In the genomic region with DNA sequence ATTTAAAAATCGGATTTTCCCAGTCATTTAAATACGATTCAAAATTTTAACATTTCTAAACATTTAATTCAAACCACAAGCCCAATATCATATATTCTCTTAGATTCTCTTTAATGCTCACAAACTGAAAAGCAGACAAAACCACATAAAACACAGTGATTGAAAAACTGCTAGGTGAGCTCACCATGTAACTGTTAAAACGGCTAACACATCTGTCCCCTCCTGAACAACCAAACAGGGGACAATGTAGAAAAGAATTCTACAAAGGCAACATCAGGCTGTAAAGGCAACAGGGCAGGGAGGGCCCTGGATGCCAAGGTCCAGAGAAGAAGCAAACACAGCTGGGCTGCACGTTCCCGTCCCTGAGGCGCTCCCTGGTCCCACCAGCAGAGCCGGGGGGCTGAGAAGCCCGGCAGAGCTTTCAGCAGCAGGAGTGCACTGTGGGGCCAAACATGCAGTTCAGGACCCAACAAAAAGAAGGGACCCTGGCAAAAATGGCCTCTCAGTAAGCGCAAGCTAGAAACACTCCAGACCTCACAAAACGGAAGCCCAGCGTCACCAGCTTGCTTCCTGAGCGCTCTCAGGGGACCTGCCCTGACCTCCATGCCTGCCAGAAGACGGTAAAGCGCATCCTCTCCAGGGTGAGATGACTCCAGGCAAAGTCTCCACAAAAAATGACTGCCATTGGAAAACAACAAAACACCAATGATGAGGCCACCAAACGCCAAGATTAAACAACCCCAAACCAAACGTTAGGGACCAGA, we compare ENCODE assay signal across 19 cellular contexts. TPM values are rescaled to one million over a fixed set of nuclear protein-coding genes. Genes with fewer than 3 reads are reported as not detected.
DNase-seq lines count a peak whose midpoint lies in the region; ATAC-seq, FAIRE-seq and TF ChIP-seq lines count a peak whose summit lies in the region.
"Had no signal": no experiment of that assay in that cellular context is flagged by ENCODE, and none has a peak within 500 bp of the region (broad histone marks: within the 10 kb centered on the region; RNA-seq: fewer than 3 reads in every experiment).

No MANE protein-coding gene starts in this region.

- H3K79me2 ChIP-seq in HepG2 (ENCODE audit: insufficient read depth, low read length) = no peaks in the 10 kb centered on the region

- no peak for TF ChIP-seq EP300 in HepG2 (IDR thresholded peaks at IDR 0.05; ENCODE audit: low read depth in 2 of 2, low read length in 2 of 2)
- TF ChIP-seq EP300 in HepG2 (CRISPR knock-in tag; IDR thresholded peaks at IDR 0.05; ENCODE audit: borderline replicate concordance) = no peak

- H3K27ac ChIP-seq in HepG2 (ENCODE audit: extremely low read length, insufficient read depth, low read length) = no peak overlapping the region
- no peak overlapping the region for H3K27ac ChIP-seq in right lobe of liver
- H3K27ac ChIP-seq: 22Rv1, A549, C4-2B had no signal

- no peak for TF ChIP-seq CTCF in HepG2 (CRISPR knock-in tag; IDR thresholded peaks at IDR 0.05)
- TF ChIP-seq CTCF in right lobe of liver (IDR thresholded peaks at IDR 0.05) = no peak

- in situ Hi-C loops in HepG2 (cut with HindIII; ENCODE audit: extremely low pct_ligation_motif_present, low pct_unique_long_range_greater_than_20kb) = no loop called here

- WGBS in HepG2 (ENCODE audit: low lambda C conversion rate) = 96% methylated on average over 16 of the region's 16 CpGs
- WGBS in right lobe of liver (ENCODE audit: insufficient coverage, low coverage, low lambda C conversion rate, missing lambda C conversion rate) = 95% methylated on average over 10 of the region's 16 CpGs

- no peak overlapping the region for H3K4me3 Mint-ChIP-seq in central memory CD8-positive, alpha-beta T cell
- H3K4me3 Mint-ChIP-seq in activated naive CD4-positive, alpha-beta T cell treated with anti-CD3 and anti-CD28 coated beads, Interleukin-2, amount 10 ng/mL, durations not matched to agents 7 days and 5 days = no peak overlapping the region
- H3K4me3 Mint-ChIP-seq: CD4-positive, alpha-beta T cell; H9 had no signal

- DNase-seq in HepG2 (ENCODE audit: low spot score) (no peak), right lobe of liver (no peak)
- DNase-seq in Jurkat, Clone E6-1 (ENCODE audit: low read depth, low spot score) = peak; percentile 86
- no peak for DNase-seq in central memory CD8-positive, alpha-beta T cell (ENCODE audit: low spot score in 2 of 2)
- no peak for DNase-seq in central memory CD4-positive, alpha-beta T cell
- DNase-seq in activated naive CD4-positive, alpha-beta T cell treated with Interleukin-2 at 50 U/mL for 16 hours = no peak
- DNase-seq in activated naive CD4-positive, alpha-beta T cell treated with anti-CD3 and anti-CD28 coated beads, Interleukin-2, amount 10 ng/mL, durations not matched to agents 7 days and 5 days = no peak
- DNase-seq: Caco-2; CD4-positive, alpha-beta T cell; GDM1; H9 had no signal

- TF ChIP-seq RAD21 in HepG2 (CRISPR knock-in tag; IDR thresholded peaks at IDR 0.05) = no peak

- H4K20me1 ChIP-seq in HepG2 (ENCODE audit: insufficient read depth, low read length) = no peaks in the 10 kb centered on the region

- H3K4me1 Mint-ChIP-seq in central memory CD8-positive, alpha-beta T cell = peaks cover 13% of the 10 kb centered on the region
- no peaks in the 10 kb centered on the region for H3K4me1 Mint-ChIP-seq in activated naive CD4-positive, alpha-beta T cell treated with anti-CD3 and anti-CD28 coated beads, Interleukin-2, amount 10 ng/mL, durations not matched to agents 7 days and 5 days

- BruUV-seq in HepG2 (replicated peaks; lab: Mats Ljungman, UMichigan) = no TSS peak

- ATAC-seq in HepG2 (no peak), right lobe of liver (no peak), GM19452 (IDR thresholded peaks at IDR 0.05; ENCODE audit: unreplicated experiment) (no peak)
- no peak for ATAC-seq in central memory CD8-positive, alpha-beta T cell (replicated peaks; ENCODE audit: extremely low read depth, poor library complexity, severe bottlenecking)
- ATAC-seq: A549 had no signal

- peaks cover 42% of the 10 kb centered on the region for H3K36me3 Mint-ChIP-seq in central memory CD8-positive, alpha-beta T cell (ENCODE audit: insufficient read depth)
- H3K36me3 Mint-ChIP-seq in activated naive CD4-positive, alpha-beta T cell treated with anti-CD3 and anti-CD28 coated beads, Interleukin-2, amount 10 ng/mL, durations not matched to agents 7 days and 5 days = peaks cover 47% of the 10 kb centered on the region

- no peak overlapping the region for H3K4me3 ChIP-seq in HepG2 (replicated peaks in 1 of 3; ENCODE audit: insufficient read depth in 1 of 3, low read depth in 2 of 3, low read length in 3 of 3)
- no peak overlapping the region for H3K4me3 ChIP-seq in right lobe of liver
- H3K4me3 ChIP-seq in Jurkat, Clone E6-1 (ENCODE audit: low read length) = peak overlapping the region; percentile 20
- H3K4me3 ChIP-seq: A549 had no signal

- H3K27me3 ChIP-seq in HepG2 (ENCODE audit: control insufficient read depth in 1 of 2, insufficient read depth in 2 of 2, low read length in 2 of 2) = no peaks in the 10 kb centered on the region
- no peaks in the 10 kb centered on the region for H3K27me3 ChIP-seq in right lobe of liver

- no peak overlapping the region for H3K4me2 ChIP-seq in HepG2 (ENCODE audit: low read depth, low read length)
- H3K4me2 ChIP-seq: A549 had no signal

- no peaks in the 10 kb centered on the region for H3K27me3 Mint-ChIP-seq in central memory CD8-positive, alpha-beta T cell
- no peaks in the 10 kb centered on the region for H3K27me3 Mint-ChIP-seq in activated naive CD4-positive, alpha-beta T cell treated with anti-CD3 and anti-CD28 coated beads, Interleukin-2, amount 10 ng/mL, durations not matched to agents 7 days and 5 days
- H3K27me3 Mint-ChIP-seq: CD4-positive, alpha-beta T cell had no signal

- FAIRE-seq in HepG2 (lab: Jason Lieb, UNC) = no peak
- FAIRE-seq: A549, D721Med, H1, HTR-8/SVneo had no signal

- H3K4me1 ChIP-seq in HepG2 (ENCODE audit: insufficient read depth, low read length) (no peaks in the 10 kb centered on the region), right lobe of liver (no peaks in the 10 kb centered on the region)
- H3K4me1 ChIP-seq: A549, Caco-2 had no signal

- H3K9me3 Mint-ChIP-seq in central memory CD8-positive, alpha-beta T cell = peaks cover 6% of the 10 kb centered on the region
- peaks cover 4% of the 10 kb centered on the region for H3K9me3 Mint-ChIP-seq in activated naive CD4-positive, alpha-beta T cell treated with anti-CD3 and anti-CD28 coated beads, Interleukin-2, amount 10 ng/mL, durations not matched to agents 7 days and 5 days

- CTCF ChIA-PET in HepG2 (lab: Yijun Ruan, JAX; ENCODE audit: low intra/inter-chr PET ratio, low total read pairs) = no interaction called here
- CTCF ChIA-PET in activated naive CD4-positive, alpha-beta T cell treated with anti-CD3 and anti-CD28 coated beads, Interleukin-2, amount 10 ng/mL, durations not matched to agents 7 days and 5 days (lab: Charles Lee) = interaction anchor here (0.6 kb wide), 1 partner anchor 420 kb away, joined by 3 read pairs; no protein-coding TSS in a partner anchor

- no peak for TF ChIP-seq POLR2A in HepG2 (IDR thresholded peaks at IDR 0.05; ENCODE audit: insufficient read depth in 1 of 2, low read depth in 2 of 2, low read length in 2 of 2)
- TF ChIP-seq POLR2A in right lobe of liver (IDR thresholded peaks at IDR 0.05) = no peak

- H3K9ac ChIP-seq in HepG2 (ENCODE audit: insufficient read depth, low read depth, low read length) = no peak overlapping the region

- POLR2A ChIA-PET in HepG2 (lab: Yijun Ruan, JAX) = interaction anchor here (0.7 kb wide), 1 partner anchor 29 kb away, joined by 3 read pairs; no protein-coding TSS in a partner anchor

- H3K9me3 ChIP-seq in HepG2 (ENCODE audit: low read length) (peaks cover 16% of the 10 kb centered on the region), right lobe of liver (no peaks in the 10 kb centered on the region)
- H3K9me3 ChIP-seq: Caco-2 had no signal

- H3K36me3 ChIP-seq in HepG2 (replicated peaks in 1 of 2; ENCODE audit: control insufficient read depth in 1 of 2, insufficient read depth in 2 of 2, low read length in 2 of 2) (peaks cover 33 to 83% of the 10 kb centered on the region in 2 experiments), right lobe of liver (peaks cover 0 to 26% (median 10%) of the 10 kb centered on the region in 4 donors)

- peak overlapping the region; percentile 7 for H3K27ac Mint-ChIP-seq in central memory CD8-positive, alpha-beta T cell (ENCODE audit: low read depth)
- no peak overlapping the region for H3K27ac Mint-ChIP-seq in activated naive CD4-positive, alpha-beta T cell treated with anti-CD3 and anti-CD28 coated beads, Interleukin-2, amount 10 ng/mL, durations not matched to agents 7 days and 5 days
- H3K27ac Mint-ChIP-seq: CD4-positive, alpha-beta T cell had no signal

- H2AFZ ChIP-seq in HepG2 (ENCODE audit: low read length) = no peak overlapping the region

- intact Hi-C loops in HepG2 (cut with micrococcal nuclease; ENCODE audit: unreplicated experiment) = no loop called here
- intact Hi-C loops in right lobe of liver (cut with DNase I) = no loop called here

RNA-seq across cellular contexts. Expression of gene NDUFA10, which starts 40.5 kb away (rescaled TPM):
- total RNA-seq in HepG2 (2016; rRNA removed; fragmentation: Illumina TruSeq; extraction: Trizol) = 225 and 270 TPM in 2 replicates
- total RNA-seq in HepG2 (2016; cell fraction: cytosol; rRNA removed; fragmentation: Illumina TruSeq; extraction: Trizol; ENCODE audit: low read depth) = 68.9 and 69.8 TPM in 2 replicates
- total RNA-seq in HepG2 (2016; cell fraction: insoluble cytoplasmic fraction; rRNA removed; fragmentation: Illumina TruSeq; extraction: Trizol) = 224 and 283 TPM in 2 replicates
- total RNA-seq in HepG2 (2016; cell fraction: membrane; rRNA removed; fragmentation: Illumina TruSeq; extraction: Trizol) = 92.8 and 99.0 TPM in 2 replicates
- total RNA-seq in HepG2 (2016; cell fraction: nucleus; rRNA removed; fragmentation: Illumina TruSeq; extraction: Trizol) = 97.3 and 118 TPM in 2 replicates
- polyA plus RNA-seq in HepG2 (2011; rRNA removed) = 152 and 157 TPM in 2 replicates
- polyA plus RNA-seq in HepG2 (2011; cell fraction: cytosol; rRNA removed) = 172 and 195 TPM in 2 replicates
- polyA plus RNA-seq in HepG2 (2011; cell fraction: nucleus; rRNA removed) = 154 and 158 TPM in 2 replicates
- polyA plus RNA-seq in HepG2 (2012) = 141 and 153 TPM in 2 replicates
- 36.2 and 39.6 TPM in 2 replicates for polyA plus RNA-seq in HepG2 (2016; cell fraction: cytosol; fragmentation: Illumina TruSeq; extraction: Trizol; ENCODE audit: low read depth)
- polyA plus RNA-seq in HepG2 (2016; cell fraction: insoluble cytoplasmic fraction; fragmentation: Illumina TruSeq; extraction: Trizol; ENCODE audit: low read depth) = 218 and 228 TPM in 2 replicates
- 55.6 and 65.3 TPM in 2 replicates for polyA plus RNA-seq in HepG2 (2016; cell fraction: membrane; fragmentation: Illumina TruSeq; extraction: Trizol; ENCODE audit: low read depth)
- 112 and 119 TPM in 2 replicates for polyA plus RNA-seq in HepG2 (2016; cell fraction: nucleus; fragmentation: Illumina TruSeq; extraction: Trizol; ENCODE audit: insufficient read depth, low read depth)
- 102 and 172 TPM in 2 replicates for polyA minus RNA-seq in HepG2 (2011; rRNA and poly(A)+ RNA removed; ENCODE audit: low replicate concordance)
- polyA minus RNA-seq in HepG2 (2011; cell fraction: cytosol; rRNA and poly(A)+ RNA removed) = 48.1 and 58.0 TPM in 2 replicates
- 124 and 130 TPM in 2 replicates for polyA minus RNA-seq in HepG2 (2011; cell fraction: nucleus; rRNA and poly(A)+ RNA removed)
- total RNA-seq in right lobe of liver = 100 to 1,000 TPM in 5 of 6 experiments, 10 to 100 TPM in 1; 84.1 to 162 (median 116) TPM
- polyA plus RNA-seq in Jurkat, Clone E6-1 (2012; ENCODE audit: insufficient read depth, insufficient read length) = 130 TPM

RNA-seq across cellular contexts. Expression of gene OR6B2, which starts 45.6 kb away (rescaled TPM):
- total RNA-seq in HepG2 (2016; rRNA removed; fragmentation: Illumina TruSeq; extraction: Trizol) (not detected in 2 replicates), right lobe of liver (not detected)
- not detected in 2 replicates for total RNA-seq in HepG2 (2016; cell fraction: cytosol; rRNA removed; fragmentation: Illumina TruSeq; extraction: Trizol; ENCODE audit: low read depth)
- not detected in 2 replicates for total RNA-seq in HepG2 (2016; cell fraction: insoluble cytoplasmic fraction; rRNA removed; fragmentation: Illumina TruSeq; extraction: Trizol)
- total RNA-seq in HepG2 (2016; cell fraction: membrane; rRNA removed; fragmentation: Illumina TruSeq; extraction: Trizol) = not detected in 2 replicates
- not detected in 2 replicates for total RNA-seq in HepG2 (2016; cell fraction: nucleus; rRNA removed; fragmentation: Illumina TruSeq; extraction: Trizol)
- not detected in 2 replicates for polyA plus RNA-seq in HepG2 (2011; rRNA removed)
- not detected in 2 replicates for polyA plus RNA-seq in HepG2 (2011; cell fraction: cytosol; rRNA removed)
- polyA plus RNA-seq in HepG2 (2011; cell fraction: nucleus; rRNA removed) = not detected in 2 replicates
- not detected in 2 replicates for polyA plus RNA-seq in HepG2 (2012)
- not detected in 2 replicates for polyA plus RNA-seq in HepG2 (2016; cell fraction: cytosol; fragmentation: Illumina TruSeq; extraction: Trizol; ENCODE audit: low read depth)
- polyA plus RNA-seq in HepG2 (2016; cell fraction: insoluble cytoplasmic fraction; fragmentation: Illumina TruSeq; extraction: Trizol; ENCODE audit: low read depth) = not detected in 2 replicates
- polyA plus RNA-seq in HepG2 (2016; cell fraction: membrane; fragmentation: Illumina TruSeq; extraction: Trizol; ENCODE audit: low read depth) = not detected in 2 replicates
- polyA plus RNA-seq in HepG2 (2016; cell fraction: nucleus; fragmentation: Illumina TruSeq; extraction: Trizol; ENCODE audit: insufficient read depth, low read depth) = not detected in 2 replicates
- not detected in 2 replicates for polyA minus RNA-seq in HepG2 (2011; rRNA and poly(A)+ RNA removed; ENCODE audit: low replicate concordance)
- not detected in 2 replicates for polyA minus RNA-seq in HepG2 (2011; cell fraction: cytosol; rRNA and poly(A)+ RNA removed)
- polyA minus RNA-seq in HepG2 (2011; cell fraction: nucleus; rRNA and poly(A)+ RNA removed) = not detected in 2 replicates
- not detected for polyA plus RNA-seq in Jurkat, Clone E6-1 (2012; ENCODE audit: insufficient read depth, insufficient read length)
- total RNA-seq: Caco-2; CD4-positive, alpha-beta T cell; Daoy; H1; H9 had no signal
- polyA plus RNA-seq: A549, H1 had no signal
